In genomic region chr19:617551-618246, GRCh38 we compare ENCODE assay signal across 16 cellular contexts. TPM values are rescaled to one million over a fixed set of nuclear protein-coding genes. Genes with fewer than 3 reads are reported as not detected.
DNase-seq lines count a peak whose midpoint lies in the region; ATAC-seq, FAIRE-seq and TF ChIP-seq lines count a peak whose summit lies in the region.
"Had no signal": no experiment of that assay in that cellular context is flagged by ENCODE, and none has a peak within 500 bp of the region (broad histone marks: within the 10 kb centered on the region; RNA-seq: fewer than 3 reads in every experiment).

No MANE protein-coding gene starts in this region.

- peaks cover 19 to 32% (median 19%) of the 10 kb centered on the region in 3 donors for H3K27me3 Mint-ChIP-seq in CD14-positive monocyte (ENCODE audit: low read depth in 3 of 3)

- H2AFZ ChIP-seq in GM12878 (ENCODE audit: control insufficient read depth, low read depth, low read length) = no peak overlapping the region
- no peak overlapping the region for H2AFZ ChIP-seq in osteoblast (ENCODE audit: low read length)
- H2AFZ ChIP-seq: GM23338 had no signal

- SMC1A ChIA-PET in GM12878 (lab: Charles Lee; ENCODE audit: uncharacterized antibody, unreplicated experiment) = no interaction called here

- H3K4me1 ChIP-seq in GM12878 (ENCODE audit: control insufficient read depth, insufficient read depth, low read length) (no peaks in the 10 kb centered on the region), osteoblast (ENCODE audit: insufficient read depth, low read length) (no peaks in the 10 kb centered on the region)

- POLR2A ChIA-PET in GM12878 (lab: Charles Lee) = no interaction called here

- H3K27ac ChIP-seq in GM12878 (ENCODE audit: control insufficient read depth, insufficient read depth) (no peak overlapping the region), osteoblast (ENCODE audit: low read depth, low read length) (no peak overlapping the region)
- H3K27ac ChIP-seq: HL-60 had no signal

- H3K4me3 ChIP-seq in GM12878 = no peak overlapping the region
- no peak overlapping the region for H3K4me3 ChIP-seq in osteoblast (ENCODE audit: insufficient read depth, low read length)
- H3K4me3 ChIP-seq: GM23338 had no signal

- H3K9me3 ChIP-seq in GM12878 (replicated peaks; ENCODE audit: control insufficient read depth, insufficient read depth, low read length) (no peaks in the 10 kb centered on the region; the same call in 2 of the 3 replicates), osteoblast (ENCODE audit: low read depth, low read length) (no peaks in the 10 kb centered on the region)

- H3K36me3 ChIP-seq in GM12878 (ENCODE audit: control insufficient read depth in 2 of 2, insufficient read depth in 2 of 2, low read length in 1 of 2) (peaks cover 0 to 9% of the 10 kb centered on the region in 2 experiments; a peak in 2 of 4 replicates), osteoblast (ENCODE audit: insufficient read depth, low read length) (peaks cover 8% of the 10 kb centered on the region)

- RAD21 ChIA-PET in GM12878 (lab: Charles Lee; ENCODE audit: unreplicated experiment) = no interaction called here

- in situ Hi-C loops in GM12878 (cut with MboI) = no loop called here

- no peak overlapping the region for H3K4me2 ChIP-seq in GM12878 (ENCODE audit: control insufficient read depth, insufficient read depth)
- H3K4me2 ChIP-seq in osteoblast (ENCODE audit: insufficient read depth, low read length) = no peak overlapping the region
- H3K4me2 ChIP-seq: GM23338 had no signal

- peaks cover 30 to 37% of the 10 kb centered on the region in 2 donors for H3K36me3 Mint-ChIP-seq in CD14-positive monocyte

- H3K4me1 Mint-ChIP-seq in CD14-positive monocyte = peaks cover 4% of the 10 kb centered on the region

- BruUV-seq in GM12878 (replicated peaks; lab: Mats Ljungman, UMichigan) = no TSS peak

- no peak for TF ChIP-seq EP300 in GM12878 (IDR thresholded peaks at IDR 0.05; ENCODE audit: borderline replicate concordance in 1 of 2, control insufficient read depth in 1 of 2, low read depth in 2 of 2, low read length in 2 of 2)

- ATAC-seq in GM12878 (no peak; the same call in 2 of the 3 replicates), HG03378 (IDR thresholded peaks at IDR 0.05; ENCODE audit: unreplicated experiment) (no peak)

- no peak for TF ChIP-seq RAD21 in GM12878 (IDR thresholded peaks at IDR 0.05; ENCODE audit: insufficient read depth, low read depth, low read length)

- no peak overlapping the region for H3K9ac ChIP-seq in GM12878 (ENCODE audit: control insufficient read depth, insufficient read depth, low read length)

- peak overlapping the region in 1 of 7 donors; percentile 20 for H3K27ac Mint-ChIP-seq in CD14-positive monocyte
- H3K27ac Mint-ChIP-seq: B cell; CD4-positive, alpha-beta memory T cell; GM23338 had no signal

- H3K79me2 ChIP-seq in GM12878 (ENCODE audit: control insufficient read depth, insufficient read depth, low read length) (no peaks in the 10 kb centered on the region), osteoblast (ENCODE audit: insufficient read depth, low read length) (no peaks in the 10 kb centered on the region)

- WGBS in GM12878 (ENCODE audit: insufficient coverage, insufficient replicate concordance, low lambda C conversion rate, missing lambda C conversion rate) = 93% methylated on average over 25 of the region's 29 CpGs

- no peak for TF ChIP-seq CTCF in CD14-positive monocyte (IDR thresholded peaks at IDR 0.05)
- TF ChIP-seq CTCF in GM12878 (IDR thresholded peaks at IDR 0.05 in 2 of 3, conservative IDR thresholded peaks at IDR 0.05 in 1 of 3; ENCODE audit: control insufficient read depth in 2 of 3, extremely low read depth in 1 of 3, insufficient read depth in 1 of 3, low read depth in 3 of 3, low read length in 3 of 3) = no peak
- no peak for TF ChIP-seq CTCF in osteoblast (IDR thresholded peaks at IDR 0.05; ENCODE audit: extremely low read depth, low read depth, low read length)

- peaks cover 0 to 19% (median 3%) of the 10 kb centered on the region in 7 donors for H3K9me3 Mint-ChIP-seq in CD14-positive monocyte
- H3K9me3 Mint-ChIP-seq: CD4-positive, alpha-beta memory T cell; GM23338 had no signal

- no peak for FAIRE-seq in GM12878 (lab: Jason Lieb, UNC)
- FAIRE-seq: GM12892 had no signal

- DNase-seq in CD14-positive monocyte (ENCODE audit: low spot score) = peak; percentile 44
- DNase-seq in GM12878 (ENCODE audit: low read depth, low spot score) = no peak
- DNase-seq in osteoblast (ENCODE audit: insufficient read length, low spot score, missing footprints) = peak; percentile 86
- no peak for DNase-seq in NK-92 (lab: John Stamatoyannopoulos, UW; ENCODE audit: unreplicated experiment)
- DNase-seq: C1 segment of cervical spinal cord; CD4-positive, alpha-beta memory T cell; DMS79; H7; KG1 had no signal

- intact Hi-C loops in CD14-positive monocyte (cut with micrococcal nuclease) (no loop called here), GM12878 (cut with micrococcal nuclease; ENCODE audit: unreplicated experiment) (no loop called here)

- CTCF ChIA-PET in GM12878 (lab: Yijun Ruan, JAX) = no interaction called here

- peak; percentile 16; the same call in 1 of the 2 replicates for TF ChIP-seq POLR2A in GM12878 (IDR thresholded peaks at IDR 0.05; ENCODE audit: low read depth, low read length)

- H4K20me1 ChIP-seq in GM12878 (ENCODE audit: control insufficient read depth, insufficient read depth) (no peaks in the 10 kb centered on the region), osteoblast (ENCODE audit: insufficient read depth, low read length) (no peaks in the 10 kb centered on the region)

- no peaks in the 10 kb centered on the region for H3K27me3 ChIP-seq in GM12878 (replicated peaks in 1 of 2; ENCODE audit: control insufficient read depth in 2 of 2, insufficient read depth in 2 of 2, low read length in 1 of 2)
- H3K27me3 ChIP-seq in osteoblast (ENCODE audit: insufficient read depth, low read length) = no peaks in the 10 kb centered on the region

- H3K4me3 Mint-ChIP-seq in CD14-positive monocyte = no peak overlapping the region
- H3K4me3 Mint-ChIP-seq: B cell; CD4-positive, alpha-beta memory T cell; GM23338 had no signal

RNA-seq across cellular contexts. Expression of gene POLRMT, which starts 15.6 kb away (rescaled TPM):
- polyA plus RNA-seq in CD14-positive monocyte (10 to 100 TPM; 16.2 to 17.6 TPM), GM12878 (2011; rRNA removed) (16.6 and 54.0 TPM in 2 replicates), GM12878 (2014; fragmentation: Illumina TruSeq; extraction: Trizol) (7.3 and 30.8 TPM in 2 replicates), GM12878 (2014; fragmentation: Nextera tagmentation; extraction: Ambion mirVana) (10 to 100 TPM in 1 of 2 experiments, 1 to 10 TPM in 1; 9.9 to 27.9 TPM), GM12878 (2014; rRNA removed) (38.4 and 52.6 TPM in 2 replicates), GM12878 (2016; fragmentation: Nextera tagmentation; extraction: Ambion mirVana) (10 to 100 TPM; 28.1 to 44.7 TPM)
- total RNA-seq in GM12878 (2013; cell fraction: nucleolus; rRNA removed) = 47.3 and 62.5 TPM in 2 replicates
- total RNA-seq in GM12878 (2014; rRNA removed) (36.5 and 42.8 TPM in 2 replicates), GM12878 (2014; rRNA removed; fragmentation: Illumina TruSeq; extraction: Trizol) (22.0 and 22.8 TPM in 2 replicates), GM12878 (2021) (57.6 and 59.8 TPM in 2 replicates), osteoblast (16.6 and 18.6 TPM in 2 replicates)
- polyA plus RNA-seq in GM12878 (2011; ENCODE audit: low read depth) = 24.6 TPM
- polyA plus RNA-seq in GM12878 (2011; cell fraction: cytosol; rRNA removed) = 27.6 and 50.3 TPM in 2 replicates
- polyA plus RNA-seq in GM12878 (2011; cell fraction: nucleus; rRNA removed) = 300 and 345 TPM in 2 replicates
- polyA plus RNA-seq in GM12878 (2012) = 36.1 and 38.8 TPM in 2 replicates
- 91.7 and 110 TPM in 2 replicates for polyA minus RNA-seq in GM12878 (2011; rRNA and poly(A)+ RNA removed)
- polyA minus RNA-seq in GM12878 (2011; cell fraction: cytosol; rRNA and poly(A)+ RNA removed) = 33.9 and 39.2 TPM in 2 replicates
- polyA minus RNA-seq in GM12878 (2011; cell fraction: nucleus; rRNA and poly(A)+ RNA removed) = 50.2 and 63.4 TPM in 2 replicates

RNA-seq across cellular contexts. Expression of gene FGF22, which starts 22.0 kb away (rescaled TPM):
- polyA plus RNA-seq in CD14-positive monocyte (not detected), GM12878 (2011; rRNA removed) (not detected in 2 replicates), GM12878 (2014; fragmentation: Illumina TruSeq; extraction: Trizol) (not detected in 2 replicates), GM12878 (2014; fragmentation: Nextera tagmentation; extraction: Ambion mirVana) (not detected), GM12878 (2014; rRNA removed) (0.05 and 0.13 TPM in 2 replicates), GM12878 (2016; fragmentation: Nextera tagmentation; extraction: Ambion mirVana) (not detected)
- not detected in 2 replicates for total RNA-seq in GM12878 (2013; cell fraction: nucleolus; rRNA removed)
- total RNA-seq in GM12878 (2014; rRNA removed) (not detected in 2 replicates), GM12878 (2014; rRNA removed; fragmentation: Illumina TruSeq; extraction: Trizol) (not detected in 2 replicates), GM12878 (2021) (not detected in 2 replicates), osteoblast (not detected in 2 replicates)
- not detected for polyA plus RNA-seq in GM12878 (2011; ENCODE audit: low read depth)
- polyA plus RNA-seq in GM12878 (2011; cell fraction: cytosol; rRNA removed) = 0.03 TPM in 1 of 2 replicates, not detected in the other
- polyA plus RNA-seq in GM12878 (2011; cell fraction: nucleus; rRNA removed) = not detected in 2 replicates
- polyA plus RNA-seq in GM12878 (2012) = 0.24 TPM in 1 of 2 replicates, not detected in the other
- not detected in 2 replicates for polyA minus RNA-seq in GM12878 (2011; rRNA and poly(A)+ RNA removed)
- polyA minus RNA-seq in GM12878 (2011; cell fraction: cytosol; rRNA and poly(A)+ RNA removed) = not detected in 2 replicates
- polyA minus RNA-seq in GM12878 (2011; cell fraction: nucleus; rRNA and poly(A)+ RNA removed) = not detected in 2 replicates
- total RNA-seq: A172, G401, H7 had no signal
- polyA plus RNA-seq: CD4-positive, alpha-beta memory T cell had no signal

RNA-seq across cellular contexts. Expression of gene HCN2, which starts 28.0 kb away (rescaled TPM):
- not detected for polyA plus RNA-seq in CD14-positive monocyte
- 0.12 TPM in 1 of 2 replicates, not detected in the other for total RNA-seq in GM12878 (2013; cell fraction: nucleolus; rRNA removed)
- total RNA-seq in GM12878 (2014; rRNA removed) = 0.11 TPM in 1 of 2 replicates, not detected in the other
- total RNA-seq in GM12878 (2014; rRNA removed; fragmentation: Illumina TruSeq; extraction: Trizol) = 0.04 TPM in 1 of 2 replicates, not detected in the other
- total RNA-seq in GM12878 (2021) = 0.45 and 0.54 TPM in 2 replicates
- 0.17 TPM for polyA plus RNA-seq in GM12878 (2011; ENCODE audit: low read depth)
- 0.05 TPM in 1 of 2 replicates, not detected in the other for polyA plus RNA-seq in GM12878 (2011; rRNA removed)
- polyA plus RNA-seq in GM12878 (2011; cell fraction: cytosol; rRNA removed) = 0.03 and 0.10 TPM in 2 replicates
- 0.34 and 0.51 TPM in 2 replicates for polyA plus RNA-seq in GM12878 (2011; cell fraction: nucleus; rRNA removed)
- 0.41 and 0.77 TPM in 2 replicates for polyA plus RNA-seq in GM12878 (2012)
- polyA plus RNA-seq in GM12878 (2014; fragmentation: Illumina TruSeq; extraction: Trizol) = 0.01 TPM in 1 of 2 replicates, not detected in the other
- not detected for polyA plus RNA-seq in GM12878 (2014; fragmentation: Nextera tagmentation; extraction: Ambion mirVana)
- polyA plus RNA-seq in GM12878 (2014; rRNA removed) = 0.09 and 0.13 TPM in 2 replicates
- not detected for polyA plus RNA-seq in GM12878 (2016; fragmentation: Nextera tagmentation; extraction: Ambion mirVana)
- polyA minus RNA-seq in GM12878 (2011; rRNA and poly(A)+ RNA removed) = not detected in 2 replicates
- polyA minus RNA-seq in GM12878 (2011; cell fraction: cytosol; rRNA and poly(A)+ RNA removed) = not detected in 2 replicates
- 0.12 TPM in 1 of 2 replicates, not detected in the other for polyA minus RNA-seq in GM12878 (2011; cell fraction: nucleus; rRNA and poly(A)+ RNA removed)
- 1.2 and 1.4 TPM in 2 replicates for total RNA-seq in osteoblast
- polyA plus RNA-seq: CD4-positive, alpha-beta memory T cell had no signal

RNA-seq across cellular contexts. Expression of gene BSG, which starts 45.3 kb away (rescaled TPM):
- polyA plus RNA-seq in CD14-positive monocyte = 100 to 1,000 TPM; 364 to 431 TPM
- 235 and 258 TPM in 2 replicates for total RNA-seq in GM12878 (2013; cell fraction: nucleolus; rRNA removed)
- 209 and 247 TPM in 2 replicates for total RNA-seq in GM12878 (2014; rRNA removed)
- total RNA-seq in GM12878 (2014; rRNA removed; fragmentation: Illumina TruSeq; extraction: Trizol) = 53.5 and 64.8 TPM in 2 replicates
- 244 and 253 TPM in 2 replicates for total RNA-seq in GM12878 (2021)
- 54.3 TPM for polyA plus RNA-seq in GM12878 (2011; ENCODE audit: low read depth)
- polyA plus RNA-seq in GM12878 (2011; rRNA removed) = 66.3 and 248 TPM in 2 replicates
- polyA plus RNA-seq in GM12878 (2011; cell fraction: cytosol; rRNA removed) = 257 and 342 TPM in 2 replicates
- 260 and 337 TPM in 2 replicates for polyA plus RNA-seq in GM12878 (2011; cell fraction: nucleus; rRNA removed)
- 173 and 195 TPM in 2 replicates for polyA plus RNA-seq in GM12878 (2012)
- polyA plus RNA-seq in GM12878 (2014; fragmentation: Illumina TruSeq; extraction: Trizol) = 22.1 and 60.8 TPM in 2 replicates
- 1 to 10 TPM; 2.8 to 9.5 TPM for polyA plus RNA-seq in GM12878 (2014; fragmentation: Nextera tagmentation; extraction: Ambion mirVana)
- polyA plus RNA-seq in GM12878 (2014; rRNA removed) = 151 and 202 TPM in 2 replicates
- 100 to 1,000 TPM; 288 to 297 TPM for polyA plus RNA-seq in GM12878 (2016; fragmentation: Nextera tagmentation; extraction: Ambion mirVana)
- 137 and 184 TPM in 2 replicates for polyA minus RNA-seq in GM12878 (2011; rRNA and poly(A)+ RNA removed)
- 137 and 151 TPM in 2 replicates for polyA minus RNA-seq in GM12878 (2011; cell fraction: cytosol; rRNA and poly(A)+ RNA removed)
- polyA minus RNA-seq in GM12878 (2011; cell fraction: nucleus; rRNA and poly(A)+ RNA removed) = 45.3 and 89.1 TPM in 2 replicates
- 273 and 291 TPM in 2 replicates for total RNA-seq in osteoblast

RNA-seq across cellular contexts. Expression of gene RNF126, which starts 45.3 kb away (rescaled TPM):
- polyA plus RNA-seq in CD14-positive monocyte (10 to 100 TPM; 29.1 to 31.6 TPM), GM12878 (2011; rRNA removed) (4.5 and 8.9 TPM in 2 replicates), GM12878 (2014; fragmentation: Illumina TruSeq; extraction: Trizol) (0.90 and 5.2 TPM in 2 replicates), GM12878 (2014; fragmentation: Nextera tagmentation; extraction: Ambion mirVana) (under 1 TPM; 0.45 to 0.73 TPM), GM12878 (2014; rRNA removed) (84.2 and 98.4 TPM in 2 replicates), GM12878 (2016; fragmentation: Nextera tagmentation; extraction: Ambion mirVana) (10 to 100 TPM; 81.9 to 85.7 TPM)
- 45.4 and 54.1 TPM in 2 replicates for total RNA-seq in GM12878 (2013; cell fraction: nucleolus; rRNA removed)
- total RNA-seq in GM12878 (2014; rRNA removed) (81.3 and 100 TPM in 2 replicates), GM12878 (2014; rRNA removed; fragmentation: Illumina TruSeq; extraction: Trizol) (13.5 and 19.2 TPM in 2 replicates), GM12878 (2021) (78.3 and 90.2 TPM in 2 replicates), osteoblast (29.8 and 38.7 TPM in 2 replicates)
- 7.8 TPM for polyA plus RNA-seq in GM12878 (2011; ENCODE audit: low read depth)
- 22.0 and 33.7 TPM in 2 replicates for polyA plus RNA-seq in GM12878 (2011; cell fraction: cytosol; rRNA removed)
- polyA plus RNA-seq in GM12878 (2011; cell fraction: nucleus; rRNA removed) = 59.1 and 84.4 TPM in 2 replicates
- polyA plus RNA-seq in GM12878 (2012) = 46.6 and 57.2 TPM in 2 replicates
- polyA minus RNA-seq in GM12878 (2011; rRNA and poly(A)+ RNA removed) = 6.1 and 15.7 TPM in 2 replicates
- polyA minus RNA-seq in GM12878 (2011; cell fraction: cytosol; rRNA and poly(A)+ RNA removed) = 15.3 and 15.5 TPM in 2 replicates
- 20.7 and 35.5 TPM in 2 replicates for polyA minus RNA-seq in GM12878 (2011; cell fraction: nucleus; rRNA and poly(A)+ RNA removed)

Comparison
In these comparisons a context has a peak if more than half of its experiments do, and no peak if none do; other contexts are left out.
1. DNase-seq: peak in CD14-positive monocyte (single experiment) and osteoblast (single experiment); none in GM12878 (single experiment) and NK-92 (single experiment).